17 cellular contexts compared by ENCODE assay signal in the genomic region with DNA sequence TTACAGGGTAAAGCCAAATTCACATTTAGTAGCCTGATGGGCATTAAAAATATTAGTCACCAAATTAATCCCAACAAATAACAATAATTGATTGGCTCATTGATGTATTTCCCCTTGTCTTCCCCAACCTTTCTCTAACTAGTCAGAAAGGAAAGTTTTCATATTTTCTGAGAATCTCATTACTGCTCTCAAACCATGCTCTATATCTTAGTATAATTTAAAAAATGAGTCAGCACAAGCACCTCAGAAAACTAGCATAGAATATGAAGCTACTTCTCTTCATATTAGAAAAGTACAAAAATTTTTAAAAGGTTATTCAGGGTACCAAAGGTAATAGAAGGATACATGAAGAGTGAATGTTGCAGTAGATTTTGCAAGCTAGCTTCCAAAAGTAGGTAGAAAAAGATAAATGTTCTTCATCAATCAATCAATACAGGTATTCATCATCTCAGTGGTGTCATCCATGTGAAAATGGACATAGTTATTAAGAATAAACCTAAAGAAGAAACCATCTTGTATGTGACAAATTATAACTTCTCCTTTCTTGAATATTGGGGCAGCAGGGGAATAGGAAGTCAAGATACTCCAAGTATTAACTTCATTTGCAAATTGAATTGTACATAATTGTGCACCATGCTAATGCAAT. TPM values are rescaled to one million over a fixed set of nuclear protein-coding genes. Genes with fewer than 3 reads are reported as not detected.
A peak's percentile ranks its signal among the peaks of the same experiment; 100 is the strongest.
DNase-seq lines count a peak whose midpoint lies in the region; ATAC-seq and TF ChIP-seq lines count a peak whose summit lies in the region.
"Had no signal": no experiment of that assay in that cellular context is flagged by ENCODE, and none has a peak within 500 bp of the region (broad histone marks: within the 10 kb centered on the region; RNA-seq: fewer than 3 reads in every experiment).

No MANE protein-coding gene starts in this region.

- peak overlapping the region in 3 of 4 donors; percentile 75 to 93 (median 84) for H3K4me3 Mint-ChIP-seq in IgD-negative memory B cell

- intact Hi-C loops in sigmoid colon (cut with DNase I) (no loop called here), Right ventricle myocardium inferior (cut with DNase I) (loop anchor here (10.0 kb wide), 1 partner anchor 47 kb away; no protein-coding TSS in a partner anchor)

- peak overlapping the region; percentile 4 to 89 (median 4) for H3K27ac Mint-ChIP-seq in IgD-negative memory B cell
- H3K27ac Mint-ChIP-seq in activated naive CD4-positive, alpha-beta T cell treated with anti-CD3 and anti-CD28 coated beads, Interleukin-2, amount 50 U/mL, for 72 hours: peak overlapping the region; percentile 88 to 97

- ATAC-seq in activated CD4-positive, CD25-positive, alpha-beta regulatory T cell treated with anti-CD3 and anti-CD28 coated beads, Interleukin-2, amount 50 U/mL, for 24 hours: peak; percentile 38 to 50
- peak; percentile 21 to 39 for ATAC-seq in activated naive CD4-positive, alpha-beta T cell treated with anti-CD3 and anti-CD28 coated beads, Interleukin-2, amount 50 U/mL, for 72 hours
- no peak for ATAC-seq in Right ventricle myocardium inferior
- ATAC-seq: A549, HCT116, upper lobe of right lung had no signal

- H3K9me3 ChIP-seq in sigmoid colon (no peaks in the 10 kb centered on the region), right atrium auricular region (no peaks in the 10 kb centered on the region)
- H3K9me3 ChIP-seq: A549, Caco-2, upper lobe of right lung had no signal

- H3K27ac ChIP-seq in sigmoid colon (peak overlapping the region in 3 of 4 donors; percentile 52 to 94 (median 56)), right atrium auricular region (no peak overlapping the region)
- H3K27ac ChIP-seq: A549, RWPE1, upper lobe of right lung had no signal

- H3K4me1 Mint-ChIP-seq in IgD-negative memory B cell: peaks cover 42 to 60% (median 58%) of the 10 kb centered on the region in 3 donors

- no peak for TF ChIP-seq CTCF in sigmoid colon (IDR thresholded peaks at IDR 0.05)
- no peak for TF ChIP-seq CTCF in right atrium auricular region (IDR thresholded peaks at IDR 0.05)
- TF ChIP-seq CTCF in GM13976 (IDR thresholded peaks at IDR 0.05; ENCODE audit: borderline replicate concordance, control extremely low read depth, extremely low read depth, insufficient read depth, missing control alignments): no peak

- peaks cover 3% of the 10 kb centered on the region for H3K36me3 Mint-ChIP-seq in IgD-negative memory B cell
- peaks cover 19 to 35% of the 10 kb centered on the region in 2 donors for H3K36me3 Mint-ChIP-seq in activated naive CD4-positive, alpha-beta T cell treated with anti-CD3 and anti-CD28 coated beads, Interleukin-2, amount 50 U/mL, for 72 hours

- no peak for TF ChIP-seq POLR2A in sigmoid colon (IDR thresholded peaks at IDR 0.05)

- H3K36me3 ChIP-seq in sigmoid colon (no peaks in the 10 kb centered on the region), right atrium auricular region (no peaks in the 10 kb centered on the region)
- H3K36me3 ChIP-seq: upper lobe of right lung had no signal

- H3K4me3 ChIP-seq in sigmoid colon: no peak overlapping the region
- H3K4me3 ChIP-seq in right atrium auricular region: no peak overlapping the region
- H3K4me3 ChIP-seq: A549, upper lobe of right lung had no signal

- H3K27me3 ChIP-seq in sigmoid colon: no peaks in the 10 kb centered on the region
- H3K27me3 ChIP-seq in right atrium auricular region: no peaks in the 10 kb centered on the region
- H3K27me3 ChIP-seq: upper lobe of right lung had no signal

- H3K4me1 ChIP-seq in sigmoid colon: peaks cover 0 to 83% (median 66%) of the 10 kb centered on the region in 4 donors
- H3K4me1 ChIP-seq in right atrium auricular region: peaks cover 0 to 27% of the 10 kb centered on the region in 2 donors

- TF ChIP-seq EP300 in sigmoid colon (IDR thresholded peaks at IDR 0.05): no peak

- H3K9me3 Mint-ChIP-seq in IgD-negative memory B cell: no peaks in the 10 kb centered on the region
- no peaks in the 10 kb centered on the region for H3K9me3 Mint-ChIP-seq in activated naive CD4-positive, alpha-beta T cell treated with anti-CD3 and anti-CD28 coated beads, Interleukin-2, amount 50 U/mL, for 72 hours

- H3K27me3 Mint-ChIP-seq in IgD-negative memory B cell: peaks cover 2% of the 10 kb centered on the region

- no peak for DNase-seq in activated CD4-positive, CD25-positive, alpha-beta regulatory T cell treated with anti-CD3 and anti-CD28 coated beads, Interleukin-2, amount 50 U/mL, for 72 hours
- DNase-seq in activated naive CD4-positive, alpha-beta T cell treated with anti-CD3 and anti-CD28 coated beads, Interleukin-2, amount 50 U/mL, for 72 hours (ENCODE audit: low spot score in 2 of 2): no peak
- DNase-seq in sigmoid colon (no peak), right atrium auricular region (ENCODE audit: low spot score) (no peak), Right ventricle myocardium inferior (ENCODE audit: missing footprints) (no peak), GM13976 (ENCODE audit: low spot score) (no peak)
- DNase-seq: Caco-2; left cardiac atrium; NCI-H1092; NCI-H748 treated with DMSO at 0.1 percent for 48 hours; stimulated activated CD4-positive, alpha-beta T cell treated with anti-CD3 and anti-CD28 coated beads, Interleukin-4, amount 100 ng/mL, for 4 hours; upper lobe of right lung had no signal

- in situ Hi-C loops in GM13976 (cut with MboI; ENCODE audit: low sequenced_read_pairs, unreplicated experiment): no loop called here

RNA-seq across cellular contexts. Expression of a gene that starts 4.8 kb away (rescaled TPM):
- polyA plus RNA-seq in IgD-negative memory B cell (60.4 TPM), sigmoid colon (10 to 100 TPM; 11.3 to 37.5 (median 13.2) TPM)
- total RNA-seq in activated naive CD4-positive, alpha-beta T cell treated with anti-CD3 and anti-CD28 coated beads, Interleukin-2, amount 50 U/mL, for 72 hours: 100 to 1,000 TPM; 117 to 207 TPM
- total RNA-seq in sigmoid colon (100 to 1,000 TPM in 1 of 4 donors, 10 to 100 TPM in 3; 93.5 to 117 (median 98.4) TPM), right atrium auricular region (10 to 100 TPM; 31.4 to 49.1 TPM), Right ventricle myocardium inferior (32.9 TPM)

RNA-seq across cellular contexts. Expression of a gene that starts 16.9 kb away (rescaled TPM):
- 63.0 TPM for polyA plus RNA-seq in IgD-negative memory B cell
- 100 to 1,000 TPM; 171 to 177 TPM for total RNA-seq in activated naive CD4-positive, alpha-beta T cell treated with anti-CD3 and anti-CD28 coated beads, Interleukin-2, amount 50 U/mL, for 72 hours
- 10 to 100 TPM; 57.2 to 91.0 (median 80.8) TPM for total RNA-seq in sigmoid colon
- polyA plus RNA-seq in sigmoid colon: 10 to 100 TPM in 2 of 3 donors, 1 to 10 TPM in 1; 7.4 to 39.2 (median 13.2) TPM
- 10 to 100 TPM; 16.9 to 51.2 TPM for total RNA-seq in right atrium auricular region
- 14.6 TPM for total RNA-seq in Right ventricle myocardium inferior

Comparison
In these comparisons a context has a peak if more than half of its experiments do, and no peak if none do; other contexts are left out.
1. H3K27ac ChIP-seq: peak in sigmoid colon (3 of 4); none in right atrium auricular region (0 of 2).